In genomic region chr7:52501696-52502095, GRCh38 we compare ENCODE assay signal across 18 cellular contexts.
DNase-seq lines count a peak whose midpoint lies in the region; ATAC-seq and TF ChIP-seq lines count a peak whose summit lies in the region.
"Had no signal": no experiment of that assay in that cellular context is flagged by ENCODE, and none has a peak within 500 bp of the region (broad histone marks: within the 10 kb centered on the region; RNA-seq: fewer than 3 reads in every experiment).

No MANE protein-coding gene starts in this region.

- H3K27me3 ChIP-seq in BLaER1 (no peaks in the 10 kb centered on the region), SU-DHL-6 (ENCODE audit: low read length) (no peaks in the 10 kb centered on the region)

- H3K9ac ChIP-seq in BLaER1, result no peak overlapping the region
- no peak overlapping the region for H3K9ac ChIP-seq in SU-DHL-6 (ENCODE audit: low read length)

- H3F3A ChIP-seq in SU-DHL-6 (ENCODE audit: insufficient read depth), result 0 out of 2 replicates have a peak, but pooled peaks cover under 1% of the 10 kb centered on the region

- no peaks in the 10 kb centered on the region for H3K9me2 ChIP-seq in SU-DHL-6 (replicated peaks; ENCODE audit: insufficient read depth, low read length)

- ATAC-seq in GM21717 (IDR thresholded peaks at IDR 0.05; ENCODE audit: unreplicated experiment), result no peak
- ATAC-seq in HG02642 (IDR thresholded peaks at IDR 0.05; ENCODE audit: poor library complexity, unreplicated experiment), result no peak
- no peak for ATAC-seq in GM19397 (IDR thresholded peaks at IDR 0.05; ENCODE audit: unreplicated experiment)
- ATAC-seq: GM12878, GM23338, K562 had no signal

- H3K4me2 ChIP-seq in BLaER1, result peak overlapping the region; percentile 58; the same call in 1 of the 2 replicates
- no peak overlapping the region for H3K4me2 ChIP-seq in SU-DHL-6 (ENCODE audit: low read depth, low read length, poor library complexity, severe bottlenecking)
- H3K4me2 ChIP-seq: GM23338 had no signal

- no peak overlapping the region for H2AFZ ChIP-seq in SU-DHL-6 (ENCODE audit: low read depth, low read length, severe bottlenecking)

- H3K27ac ChIP-seq in BLaER1 (peak overlapping the region; percentile 59; the same call in 1 of the 2 replicates), SU-DHL-6 (ENCODE audit: low read depth, low read length) (peak overlapping the region; percentile 73; the same call in 1 of the 2 replicates)
- H3K27ac ChIP-seq: HL-60 had no signal

- peak; percentile 64 for DNase-seq in NAMALWA (ENCODE audit: low spot score)
- peak; percentile 55 for DNase-seq in pons (ENCODE audit: low spot score)
- no peak for DNase-seq in DMS79 (lab: John Stamatoyannopoulos, UW)
- DNase-seq: ACHN; CD4-positive, alpha-beta memory T cell; DMS153; EL; HCEC 1CT; IMR-90 had no signal

- peaks cover 53% of the 10 kb centered on the region for H3K4me1 ChIP-seq in BLaER1

- no peaks in the 10 kb centered on the region for H4K20me1 ChIP-seq in BLaER1
- H4K20me1 ChIP-seq in SU-DHL-6 (ENCODE audit: low read depth, low read length), result no peaks in the 10 kb centered on the region; the same call in 1 of the 2 replicates

- H3K4me3 ChIP-seq in BLaER1 (no peak overlapping the region), SU-DHL-6 (ENCODE audit: insufficient read depth, low read length, poor library complexity, severe bottlenecking) (no peak overlapping the region)
- H3K4me3 ChIP-seq: GM12878, GM23338, K562 had no signal

- no peaks in the 10 kb centered on the region for H3K9me3 ChIP-seq in BLaER1
- no peaks in the 10 kb centered on the region for H3K9me3 ChIP-seq in SU-DHL-6 (ENCODE audit: insufficient read depth, low read length)

- TF ChIP-seq CTCF in SU-DHL-6 (IDR thresholded peaks at IDR 0.05; ENCODE audit: insufficient read depth, low read length, poor library complexity, severe bottlenecking), result no peak

- no peaks in the 10 kb centered on the region for H3K79me2 ChIP-seq in SU-DHL-6 (ENCODE audit: insufficient read depth, low read length)

- no peaks in the 10 kb centered on the region for H3K36me3 ChIP-seq in BLaER1
- H3K36me3 ChIP-seq in SU-DHL-6 (ENCODE audit: low read length), result no peaks in the 10 kb centered on the region
